In the genomic region with DNA sequence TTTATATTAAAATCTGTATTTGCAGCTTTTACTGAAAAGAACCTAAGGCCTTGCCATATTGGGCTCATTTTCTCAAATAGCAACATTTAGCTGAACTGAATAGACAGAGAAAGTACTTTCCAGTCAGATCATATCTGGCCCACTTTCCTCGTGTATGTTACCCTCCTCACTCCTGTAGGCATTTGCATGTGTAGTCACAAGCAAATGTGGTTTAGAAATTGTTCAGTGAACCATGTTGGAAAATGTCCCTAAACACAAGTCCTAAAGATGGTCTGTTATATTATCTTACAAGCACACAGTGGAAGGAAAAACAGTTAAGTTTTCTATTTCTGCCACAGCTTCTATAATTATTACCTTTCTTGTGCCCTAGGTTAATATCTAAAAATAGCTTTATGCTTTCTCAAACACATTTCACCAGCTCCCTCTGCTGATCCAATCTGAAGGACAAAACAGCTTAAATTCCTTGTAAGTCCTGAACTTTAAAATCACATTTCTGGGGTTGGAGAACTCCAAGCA, we compare ENCODE assay signal across 8 cellular contexts. TPM values are rescaled to one million over a fixed set of nuclear protein-coding genes. Genes with fewer than 3 reads are reported as not detected.
DNase-seq lines count a peak whose midpoint lies in the region; ATAC-seq and TF ChIP-seq lines count a peak whose summit lies in the region.

No MANE protein-coding gene starts in this region.

- H3K14ac ChIP-seq in neuronal stem cell (ENCODE audit: low read length) = no peak overlapping the region

- no peak overlapping the region for H3K4me3 ChIP-seq in neuronal stem cell (ENCODE audit: low read length in 2 of 2)

- H2BK120ac ChIP-seq in neuronal stem cell (ENCODE audit: low read depth, low read length) = no peak overlapping the region

- no peak overlapping the region for H3K4me2 ChIP-seq in neuronal stem cell (ENCODE audit: insufficient read depth, low read length, poor library complexity, severe bottlenecking)

- peak overlapping the region; percentile 83 for H3K27ac Mint-ChIP-seq in T-helper 17 cell

- peaks cover 0 to 3% of the 10 kb centered on the region in 2 donors for H3K4me1 ChIP-seq in neuronal stem cell (ENCODE audit: control insufficient read depth in 2 of 2, insufficient read depth in 1 of 2, low read depth in 1 of 2, low read length in 2 of 2)
- no peaks in the 10 kb centered on the region for H3K4me1 ChIP-seq in foreskin keratinocyte

- no peak overlapping the region for H2BK15ac ChIP-seq in neuronal stem cell (ENCODE audit: low read length)

- no peak overlapping the region for H3K4me3 Mint-ChIP-seq in T-helper 17 cell

- H3K23ac ChIP-seq in neuronal stem cell (ENCODE audit: low read depth, low read length, poor library complexity) = no peak overlapping the region

- H4K8ac ChIP-seq in neuronal stem cell (ENCODE audit: low read depth, low read length) = no peak overlapping the region

- ATAC-seq in GM18873 (IDR thresholded peaks at IDR 0.05; ENCODE audit: low FRiP score, unreplicated experiment) (peak; percentile 58), HG02642 (IDR thresholded peaks at IDR 0.05; ENCODE audit: poor library complexity, unreplicated experiment) (peak; percentile 56), T-helper 17 cell (peak; percentile 6), foreskin keratinocyte (no peak)

- H4K91ac ChIP-seq in neuronal stem cell (ENCODE audit: low read depth, low read length, poor library complexity) = no peak overlapping the region

- H2AFZ ChIP-seq in neuronal stem cell (ENCODE audit: low read length) = peak overlapping the region; percentile 81

- peaks cover 8% of the 10 kb centered on the region for H3K4me1 Mint-ChIP-seq in T-helper 17 cell

- no peak overlapping the region for H3K4ac ChIP-seq in neuronal stem cell (ENCODE audit: low read length)

- H3K36me3 ChIP-seq in neuronal stem cell (replicated peaks in 1 of 2; ENCODE audit: control insufficient read depth in 2 of 2, insufficient read depth in 2 of 2, low read length in 2 of 2) = no peaks in the 10 kb centered on the region

- H3K9me3 ChIP-seq in T-helper 17 cell (ENCODE audit: control insufficient read depth, low read length, poor library complexity, severe bottlenecking) = no peaks in the 10 kb centered on the region
- no peaks in the 10 kb centered on the region for H3K9me3 ChIP-seq in neuronal stem cell (replicated peaks in 1 of 2; ENCODE audit: control insufficient read depth in 2 of 2, insufficient read depth in 1 of 2, low read depth in 1 of 2, low read length in 2 of 2)

- H3K27ac ChIP-seq in neuronal stem cell (replicated peaks; ENCODE audit: low read length) (no peak overlapping the region), foreskin keratinocyte (no peak overlapping the region)

- no peak overlapping the region for H2BK12ac ChIP-seq in neuronal stem cell (ENCODE audit: low read length)

- no peak overlapping the region for H2AK5ac ChIP-seq in neuronal stem cell (ENCODE audit: low read depth, low read length)

- no peak overlapping the region for H3K18ac ChIP-seq in neuronal stem cell (ENCODE audit: low read length)

- H3K27me3 Mint-ChIP-seq in T-helper 17 cell = no peaks in the 10 kb centered on the region

- no peak overlapping the region for H2BK5ac ChIP-seq in neuronal stem cell (ENCODE audit: low read length)

- no peak overlapping the region for H3K9ac ChIP-seq in neuronal stem cell (ENCODE audit: low read depth, low read length, poor library complexity)

- no peaks in the 10 kb centered on the region for H3K36me3 Mint-ChIP-seq in T-helper 17 cell (ENCODE audit: low read depth)

- no peaks in the 10 kb centered on the region for H3K79me1 ChIP-seq in neuronal stem cell (ENCODE audit: low read depth, low read length)

- H3K27me3 ChIP-seq in neuronal stem cell (ENCODE audit: control insufficient read depth in 3 of 3, insufficient read depth in 3 of 3, low read depth in 1 of 3, low read length in 3 of 3) (no peaks in the 10 kb centered on the region), foreskin keratinocyte (no peaks in the 10 kb centered on the region)

- no peak for TF ChIP-seq CTCF in foreskin keratinocyte (conservative IDR thresholded peaks at IDR 0.05)

- no CpG with 5 or more reads among the region's 1 CpG for WGBS in neuronal stem cell (ENCODE audit: extremely low coverage in 2 of 2, insufficient read length in 2 of 2, insufficient replicate concordance in 1 of 2), 2 donors

- DNase-seq in T-helper 17 cell (no peak), neuronal stem cell (ENCODE audit: low spot score) (no peak), ecto neural progenitor cell (ENCODE audit: low spot score) (no peak), NAMALWA (ENCODE audit: low spot score) (no peak), foreskin keratinocyte (no peak), T-helper 9 cell (no peak)

RNA-seq across cellular contexts. Expression of a gene that starts 0.6 kb away (rescaled TPM):
- total RNA-seq in T-helper 17 cell (1 to 10 TPM; 1.3 to 1.5 TPM), foreskin keratinocyte (1.6 and 2.7 TPM in 2 replicates)
- polyA plus RNA-seq in neuronal stem cell (2013, experiment 1 of 2) = 1.6 TPM
- polyA plus RNA-seq in neuronal stem cell (2013, experiment 2 of 2) = 1.5 TPM
- polyA plus RNA-seq in foreskin keratinocyte = 1.4 and 1.5 TPM in 2 replicates
